ENCODE assay signal across 8 cellular contexts in genomic region chr6:112180095-112180820, GRCh38.
DNase-seq lines count a peak whose midpoint lies in the region; ATAC-seq and TF ChIP-seq lines count a peak whose summit lies in the region.

No MANE protein-coding gene starts in this region.

- no peaks in the 10 kb centered on the region for H3K9me3 Mint-ChIP-seq in stimulated activated memory B cell treated with anti-CD40 and anti-IgM and Interleukin-4, amounts not matched to agents 10 μg/mL and 1 μg/mL and 100 μg/mL, for 72 hours

- no peaks in the 10 kb centered on the region for H3K4me1 ChIP-seq in neutrophil (ENCODE audit: control insufficient read depth in 1 of 2, insufficient read depth in 1 of 2, low read depth in 1 of 2, low read length in 1 of 2)

- DNase-seq in CMK (ENCODE audit: low read depth) (peak; percentile 18), NCI-H345 treated with DMSO at 0.1 percent for 48 hours (lab: John Stamatoyannopoulos, UW; ENCODE audit: unreplicated experiment) (peak; percentile 85), fibroblast of mammary gland (ENCODE audit: low read depth) (peak; percentile 91)
- DNase-seq in activated CD4-positive, alpha-beta T cell treated with anti-CD3 and anti-CD28 coated beads for 48 hours, result peak; percentile 38

- H3K27me3 Mint-ChIP-seq in stimulated activated memory B cell treated with anti-CD40 and anti-IgM and Interleukin-4, amounts not matched to agents 10 μg/mL and 1 μg/mL and 100 μg/mL, for 72 hours, result no peaks in the 10 kb centered on the region

- H3K4me3 Mint-ChIP-seq in stimulated activated memory B cell treated with anti-CD40 and anti-IgM and Interleukin-4, amounts not matched to agents 10 μg/mL and 1 μg/mL and 100 μg/mL, for 72 hours, result no peak overlapping the region

- no peak overlapping the region for H3K27ac ChIP-seq in neutrophil

- ATAC-seq in GM18907 (IDR thresholded peaks at IDR 0.05; ENCODE audit: unreplicated experiment) (peak; percentile 81), HG03354 (IDR thresholded peaks at IDR 0.05; ENCODE audit: poor library complexity, severe bottlenecking, unreplicated experiment) (peak; percentile 87)
- no peak for ATAC-seq in stimulated activated memory B cell treated with anti-CD40 and anti-IgM and Interleukin-4, amounts not matched to agents 10 μg/mL and 1 μg/mL and 100 μg/mL, for 72 hours

- peaks cover 36% of the 10 kb centered on the region for H3K27me3 ChIP-seq in neutrophil

- no peaks in the 10 kb centered on the region for H3K36me3 ChIP-seq in neutrophil

- no peak overlapping the region for H3K4me3 ChIP-seq in fibroblast of mammary gland (ENCODE audit: control insufficient read depth, low read depth, low read length)
- H3K4me3 ChIP-seq in neutrophil (ENCODE audit: low read depth in 1 of 2, low read length in 1 of 2), result no peak overlapping the region

- no peaks in the 10 kb centered on the region for H3K4me1 Mint-ChIP-seq in stimulated activated memory B cell treated with anti-CD40 and anti-IgM and Interleukin-4, amounts not matched to agents 10 μg/mL and 1 μg/mL and 100 μg/mL, for 72 hours

- TF ChIP-seq CTCF in fibroblast of mammary gland (conservative IDR thresholded peaks at IDR 0.05; ENCODE audit: control insufficient read depth, insufficient read depth, low read depth, low read length) (peak; percentile 61), neutrophil (IDR thresholded peaks at IDR 0.05) (peak; percentile 18)

- H3K27ac Mint-ChIP-seq in stimulated activated memory B cell treated with anti-CD40 and anti-IgM and Interleukin-4, amounts not matched to agents 10 μg/mL and 1 μg/mL and 100 μg/mL, for 72 hours, result no peak overlapping the region

- H3K36me3 Mint-ChIP-seq in stimulated activated memory B cell treated with anti-CD40 and anti-IgM and Interleukin-4, amounts not matched to agents 10 μg/mL and 1 μg/mL and 100 μg/mL, for 72 hours, result no peaks in the 10 kb centered on the region

- H3K9me3 ChIP-seq in neutrophil, result no peaks in the 10 kb centered on the region

Comparison
In these comparisons a context has a peak if more than half of its experiments do, and no peak if none do; other contexts are left out.
1. DNase-seq: peak in every context shown above with its lines; median percentile 91 in fibroblast of mammary gland; 85 in NCI-H345 treated with DMSO at 0.1 percent for 48 hours; 38 in activated CD4-positive, alpha-beta T cell treated with anti-CD3 and anti-CD28 coated beads for 48 hours; 18 in CMK.